26 cellular contexts compared by ENCODE assay signal in genomic region chr9:130793589-130793988, GRCh38.
"Had no signal": no experiment of that assay in that cellular context is flagged by ENCODE, and none has a peak within 500 bp of the region (broad histone marks: within the 10 kb centered on the region; RNA-seq: fewer than 3 reads in every experiment).

No MANE protein-coding gene starts in this region.

- H3K9me3 ChIP-seq: ovary had no signal

- FAIRE-seq: colon, keratinocyte had no signal

- H3K27ac ChIP-seq: dorsolateral prefrontal cortex, psoas muscle, thoracic aorta had no signal

- ATAC-seq: foreskin keratinocyte; heart right ventricle; left lobe of liver; natural killer cell treated with Interleukin-12 subunit alpha and Interleukin-12 subunit beta and Interleukin-15 and Interleukin-18, amount 100 ng/mL, for 72 hours; psoas muscle; stimulated activated effector memory CD8-positive, alpha-beta T cell treated with anti-CD3 and anti-CD28 coated beads, Interleukin-12 subunit alpha, Interleukin-12 subunit beta, amount 100 ng/mL, for 72 hours had no signal

- H3K27me3 ChIP-seq: dorsolateral prefrontal cortex, foreskin keratinocyte, heart right ventricle, ovary, stomach had no signal

- DNase-seq: central memory CD4-positive, alpha-beta T cell; dorsolateral prefrontal cortex; effector CD4-positive, alpha-beta T cell; foreskin keratinocyte; glutamatergic neuron; heart right ventricle; naive B cell; ovary; posterior cingulate gyrus; psoas muscle; right cardiac atrium; stimulated activated CD4-positive, alpha-beta T cell treated with anti-CD3 and anti-CD28 coated beads, Interleukin-2, amount 100 ng/mL, for 24 hours; stimulated activated CD4-positive, alpha-beta T cell treated with anti-CD3 and anti-CD28 coated beads, Interleukin-4, amount 100 ng/mL, for 24 hours; stimulated activated naive CD4-positive, alpha-beta T cell treated with Interleukin-2 at 50 U/mL for 16 hours; stomach; trophoblast cell had no signal

- H3K36me3 ChIP-seq: heart right ventricle, ovary, stomach, thoracic aorta had no signal

- H3K36me3 Mint-ChIP-seq: stimulated activated effector memory CD8-positive, alpha-beta T cell treated with anti-CD3 and anti-CD28 coated beads, Interleukin-12 subunit alpha, Interleukin-12 subunit beta, amount 100 ng/mL, for 72 hours had no signal

- H3K27me3 Mint-ChIP-seq: memory B cell; naive B cell; natural killer cell treated with Interleukin-12 subunit alpha and Interleukin-12 subunit beta and Interleukin-15 and Interleukin-18, amount 100 ng/mL, for 72 hours had no signal

- H3K4me1 ChIP-seq: foreskin keratinocyte had no signal

- H3K4me3 Mint-ChIP-seq: memory B cell; naive B cell; natural killer cell treated with Interleukin-12 subunit alpha and Interleukin-12 subunit beta and Interleukin-15 and Interleukin-18, amount 100 ng/mL, for 72 hours; neural crest cell; stimulated activated effector memory CD8-positive, alpha-beta T cell treated with anti-CD3 and anti-CD28 coated beads, Interleukin-12 subunit alpha, Interleukin-12 subunit beta, amount 100 ng/mL, for 72 hours had no signal

- H3K27ac Mint-ChIP-seq: memory B cell; natural killer cell treated with Interleukin-12 subunit alpha and Interleukin-12 subunit beta and Interleukin-15 and Interleukin-18, amount 100 ng/mL, for 72 hours; stimulated activated effector memory CD8-positive, alpha-beta T cell treated with anti-CD3 and anti-CD28 coated beads, Interleukin-12 subunit alpha, Interleukin-12 subunit beta, amount 100 ng/mL, for 72 hours had no signal

- H3K4me3 ChIP-seq: dorsolateral prefrontal cortex, heart right ventricle, lung, ovary, psoas muscle, skin epidermis, stomach, thoracic aorta had no signal
